In genomic region chr5:59764361-59764760, GRCh38 we compare ENCODE assay signal across 17 cellular contexts.
DNase-seq lines count a peak whose midpoint lies in the region; ATAC-seq and TF ChIP-seq lines count a peak whose summit lies in the region.
"Had no signal": no experiment of that assay in that cellular context is flagged by ENCODE, and none has a peak within 500 bp of the region (broad histone marks: within the 10 kb centered on the region; RNA-seq: fewer than 3 reads in every experiment).

No MANE protein-coding gene starts in this region.

- no peak overlapping the region for H3K27ac ChIP-seq in mammary epithelial cell (ENCODE audit: insufficient read depth, low read depth, low read length)
- H3K27ac ChIP-seq in PC-9: no peak overlapping the region
- H3K27ac ChIP-seq in foreskin keratinocyte: peak overlapping the region; percentile 55
- H3K27ac ChIP-seq: C4-2B, GM23248 had no signal

- BruUV-seq in MCF 10A (replicated peaks; lab: Mats Ljungman, UMichigan): no TSS peak
- BruUV-seq in mammary epithelial cell (replicated peaks; lab: Mats Ljungman, UMichigan): no TSS peak
- no TSS peak for BruUV-seq in PC-9 (replicated peaks; lab: Mats Ljungman, UMichigan)

- peak overlapping the region; percentile 98 for H3K27ac Mint-ChIP-seq in MCF 10A (ENCODE audit: low read depth, unreplicated experiment)

- POLR2A ChIA-PET in MCF 10A (lab: Yijun Ruan, JAX): interaction anchor here (0.7 to 12.4 kb wide), 5 partner anchors 20 to 167 kb away, joined by 3 to 437 read pairs (median 4); no protein-coding TSS in a partner anchor
- POLR2A ChIA-PET in PC-9 (lab: Charles Lee; ENCODE audit: unreplicated experiment): no interaction called here

- H3K36me3 ChIP-seq in mammary epithelial cell (ENCODE audit: insufficient read depth, low read length) (no peaks in the 10 kb centered on the region), PC-9 (ENCODE audit: low read depth) (no peaks in the 10 kb centered on the region)

- in situ Hi-C loops in mammary epithelial cell (cut with MboI; ENCODE audit: low sequenced_read_pairs in 2 of 2): no loop called here

- H3K4me1 ChIP-seq in mammary epithelial cell (ENCODE audit: insufficient read depth, low read length) (peaks cover 38% of the 10 kb centered on the region), PC-9 (replicated peaks; ENCODE audit: insufficient read depth) (peaks cover 63% of the 10 kb centered on the region), foreskin keratinocyte (peaks cover 45% of the 10 kb centered on the region)

- no peak for TF ChIP-seq CTCF in MCF 10A (IDR thresholded peaks at IDR 0.05; ENCODE audit: unreplicated experiment)
- no peak for TF ChIP-seq CTCF in mammary epithelial cell (conservative IDR thresholded peaks at IDR 0.05 in 1 of 2, IDR thresholded peaks at IDR 0.05 in 1 of 2; ENCODE audit: extremely low read depth in 1 of 2, insufficient read depth in 1 of 2, low read depth in 1 of 2, low read length in 2 of 2)
- no peak for TF ChIP-seq CTCF in PC-9 (conservative IDR thresholded peaks at IDR 0.05)
- no peak for TF ChIP-seq CTCF in foreskin keratinocyte (conservative IDR thresholded peaks at IDR 0.05)

- H3K4me3 ChIP-seq in mammary epithelial cell (replicated peaks in 1 of 3; ENCODE audit: insufficient read depth in 1 of 3, low read depth in 2 of 3, low read length in 3 of 3) (no peak overlapping the region), PC-9 (no peak overlapping the region)
- H3K4me3 ChIP-seq: GM23248 had no signal

- H2AFZ ChIP-seq in mammary epithelial cell (ENCODE audit: low read depth, low read length) (no peak overlapping the region), PC-9 (no peak overlapping the region)
- H2AFZ ChIP-seq: GM23248 had no signal

- peaks cover 36% of the 10 kb centered on the region for H3F3A ChIP-seq in PC-9 (ENCODE audit: insufficient read depth, low read depth)

- DNase-seq in MCF 10A (ENCODE audit: unreplicated experiment) (no peak), mammary epithelial cell (no peak), PC-9 (no peak), foreskin keratinocyte (no peak), AML-193 (lab: John Stamatoyannopoulos, UW) (no peak)
- DNase-seq in activated CD8-positive, alpha-beta memory T cell treated with anti-CD3 and anti-CD28 coated beads, Interleukin-2, amount 50 U/mL, for 48 hours: no peak
- DNase-seq: GM23248, HCEC 1CT, KG1, NCI-H1048, NCI-H1436 treated with DMSO at 0.1 percent for 48 hours, NCI-H2081 treated with DMSO at 0.1 percent for 48 hours, NCI-H510A treated with DMSO at 0.1 percent for 48 hours, SHP77 treated with DMSO at 0.1 percent for 48 hours had no signal

- ATAC-seq in foreskin keratinocyte: no peak
- ATAC-seq in HG03108 (IDR thresholded peaks at IDR 0.05; ENCODE audit: unreplicated experiment): no peak
- ATAC-seq in GM18861 (IDR thresholded peaks at IDR 0.05; ENCODE audit: unreplicated experiment): no peak

- intact Hi-C loops in MCF 10A (cut with micrococcal nuclease) (no loop called here), mammary epithelial cell (cut with micrococcal nuclease) (no loop called here), PC-9 (cut with micrococcal nuclease; ENCODE audit: unreplicated experiment) (no loop called here)

- no peaks in the 10 kb centered on the region for H3K27me3 Mint-ChIP-seq in MCF 10A (ENCODE audit: insufficient read depth, unreplicated experiment)

- H3K9me3 ChIP-seq in mammary epithelial cell (replicated peaks; ENCODE audit: insufficient read depth, low read length) (no peaks in the 10 kb centered on the region), PC-9 (ENCODE audit: insufficient read depth, low read depth) (no peaks in the 10 kb centered on the region)

- H3K36me3 Mint-ChIP-seq in MCF 10A (ENCODE audit: insufficient read depth, unreplicated experiment): peaks cover 6% of the 10 kb centered on the region

- dilution Hi-C loops in mammary epithelial cell (cut with HindIII; ENCODE audit: low sequenced_read_pairs): no loop called here

- H3K79me2 ChIP-seq in mammary epithelial cell (ENCODE audit: insufficient read depth, low read length): peaks cover 48% of the 10 kb centered on the region
- peaks cover 45% of the 10 kb centered on the region; the same call in 1 of the 2 replicates for H3K79me2 ChIP-seq in PC-9 (ENCODE audit: low read depth)

- peaks cover 32% of the 10 kb centered on the region for H3K4me1 Mint-ChIP-seq in MCF 10A (ENCODE audit: insufficient read depth, unreplicated experiment)

- CTCF ChIA-PET in MCF 10A (lab: Yijun Ruan, JAX): interaction anchor here (0.6 to 2.9 kb wide), 4 partner anchors 19 to 29 kb away, joined by 3 to 9 read pairs (median 4); no protein-coding TSS in a partner anchor
- CTCF ChIA-PET in mammary epithelial cell (lab: Charles Lee; ENCODE audit: low non-redundant PET): no interaction called here
- CTCF ChIA-PET in PC-9 (lab: Charles Lee): no interaction called here

- H3K9me3 Mint-ChIP-seq in MCF 10A (ENCODE audit: unreplicated experiment): no peaks in the 10 kb centered on the region

- peak overlapping the region; percentile 98 for H3K4me3 Mint-ChIP-seq in MCF 10A (ENCODE audit: unreplicated experiment)

- no peaks in the 10 kb centered on the region for H3K9me2 ChIP-seq in PC-9 (ENCODE audit: insufficient read depth)

- H3K4me2 ChIP-seq in mammary epithelial cell (ENCODE audit: insufficient read depth, low read depth, low read length): no peak overlapping the region
- 0 out of 2 replicates have a peak overlapping the region, but pooled peaks have one; percentile 12 for H3K4me2 ChIP-seq in PC-9

- H4K20me1 ChIP-seq in mammary epithelial cell (ENCODE audit: insufficient read depth, low read length) (no peaks in the 10 kb centered on the region), PC-9 (ENCODE audit: insufficient read depth) (no peaks in the 10 kb centered on the region)

- H3K27me3 ChIP-seq in mammary epithelial cell (ENCODE audit: insufficient read depth, low read length): no peaks in the 10 kb centered on the region
- H3K27me3 ChIP-seq in PC-9 (ENCODE audit: insufficient read depth, low read depth): no peaks in the 10 kb centered on the region
- no peaks in the 10 kb centered on the region for H3K27me3 ChIP-seq in foreskin keratinocyte

- no peak overlapping the region for H3K9ac ChIP-seq in mammary epithelial cell (ENCODE audit: insufficient read depth, low read length)
- H3K9ac ChIP-seq: GM23248 had no signal

- WGBS in mammary epithelial cell (ENCODE audit: low coverage, missing lambda C conversion rate): 96% methylated on average over 3 of the region's 3 CpGs
